Comparison of ENCODE assay signal across 8 cellular contexts in genomic region chr15:82986442-82986780, GRCh38. TPM values are rescaled to one million over a fixed set of nuclear protein-coding genes. Genes with fewer than 3 reads are reported as not detected.
DNase-seq lines count a peak whose midpoint lies in the region; ATAC-seq, FAIRE-seq and TF ChIP-seq lines count a peak whose summit lies in the region.

No MANE protein-coding gene starts in this region.

- no peaks in the 10 kb centered on the region for H4K20me1 ChIP-seq in OCI-LY3 (ENCODE audit: insufficient read depth, low read length)

- peak overlapping the region; percentile 91; the same call in 1 of the 2 replicates for H2AFZ ChIP-seq in OCI-LY3 (ENCODE audit: low read depth, low read length)

- H3K4me1 ChIP-seq in OCI-LY3 (ENCODE audit: low read length) (peaks cover 16% of the 10 kb centered on the region), mesodermal cell (ENCODE audit: control insufficient read depth, insufficient read depth, low read length, poor library complexity, severe bottlenecking) (no peaks in the 10 kb centered on the region)

- peak overlapping the region; percentile 78 for H3K9ac ChIP-seq in OCI-LY3 (ENCODE audit: low read length)

- WGBS in mesodermal cell (ENCODE audit: insufficient coverage in 2 of 2), 2 experiments, result 4 to 6% methylated on average over 5 to 9 of the region's 12 CpGs

- DNase-seq in HEK293T (ENCODE audit: extremely low spot score) (peak; percentile 57), choroid plexus epithelial cell (ENCODE audit: low read depth) (peak; percentile 32), NCI-H226 (no peak), urothelium cell line (ENCODE audit: low spot score) (no peak), NCI-H2107 (lab: John Stamatoyannopoulos, UW) (no peak)

- FAIRE-seq in urothelium cell line (lab: Jason Lieb, UNC), result no peak

- peak overlapping the region; percentile 94 for H3K4me2 ChIP-seq in OCI-LY3 (ENCODE audit: low read length)

- peaks cover 24% of the 10 kb centered on the region for H3K79me2 ChIP-seq in OCI-LY3 (ENCODE audit: low read length)

- ATAC-seq in GM18861 (IDR thresholded peaks at IDR 0.05; ENCODE audit: unreplicated experiment), result peak; percentile 5

- TF ChIP-seq CTCF in OCI-LY3 (IDR thresholded peaks at IDR 0.05; ENCODE audit: low read depth, low read length) (no peak), choroid plexus epithelial cell (conservative IDR thresholded peaks at IDR 0.05; ENCODE audit: low read depth, low read length) (no peak)

- no peaks in the 10 kb centered on the region for H3K27me3 ChIP-seq in OCI-LY3 (ENCODE audit: low read depth, low read length)

- H3K9me3 ChIP-seq in OCI-LY3 (ENCODE audit: insufficient read depth, low read length) (no peaks in the 10 kb centered on the region), mesodermal cell (ENCODE audit: control insufficient read depth, low read length) (no peaks in the 10 kb centered on the region)

- peak overlapping the region; percentile 5; the same call in 1 of the 2 replicates for H3K27ac ChIP-seq in OCI-LY3 (ENCODE audit: low read length)
- H3K27ac ChIP-seq in mesodermal cell (ENCODE audit: low read depth, low read length, severe bottlenecking), result peak overlapping the region; percentile 25

- H3K36me3 ChIP-seq in OCI-LY3 (replicated peaks; ENCODE audit: low read depth, low read length) (peaks cover 15% of the 10 kb centered on the region), mesodermal cell (ENCODE audit: control insufficient read depth, insufficient read depth, low read length) (peaks cover 25% of the 10 kb centered on the region)

- H3K4me3 ChIP-seq in OCI-LY3 (ENCODE audit: low read length) (peak overlapping the region; percentile 83), choroid plexus epithelial cell (ENCODE audit: low read depth, low read length) (peak overlapping the region; percentile 68), mesodermal cell (ENCODE audit: extremely low read depth, insufficient read depth, low read length, poor library complexity, severe bottlenecking) (peak overlapping the region; percentile 88)

- POLR2A ChIA-PET in HEK293T (lab: Yijun Ruan, JAX), result interaction anchor here (0.7 to 1.8 kb wide), 16 partner anchors 9 to 447 kb away, joined by 3 to 13 read pairs (median 4); partner anchors contain the start of gene C15orf40

- CTCF ChIA-PET in HEK293T (lab: Yijun Ruan, JAX), result interaction anchor here (0.6 to 1.1 kb wide), 3 partner anchors 14 to 300 kb away, joined by 3 read pairs; no protein-coding TSS in a partner anchor

TF ChIP-seq in HEK293T, 16 proteins besides CTCF, POLR2A, EP300 and RAD21:
- TF ChIP-seq LEF1 (IDR thresholded peaks at IDR 0.05; ENCODE audit: borderline replicate concordance) (no peak), L3MBTL2 (conservative IDR thresholded peaks at IDR 0.05) (no peak), ARNT (IDR thresholded peaks at IDR 0.05) (no peak), FOXA1 (IDR thresholded peaks at IDR 0.05) (no peak), FOXK2 (IDR thresholded peaks at IDR 0.05) (no peak)

RNA-seq across cellular contexts. Expression of gene RAMAC, which starts 0.4 kb away (rescaled TPM):
- polyA plus RNA-seq in mesodermal cell (2013, experiment 1 of 2), result 26.9 TPM
- polyA plus RNA-seq in mesodermal cell (2013, experiment 2 of 2), result 31.0 TPM

RNA-seq across cellular contexts. Expression of gene C15orf40, which starts 25.0 kb away (rescaled TPM):
- polyA plus RNA-seq in mesodermal cell (2013, experiment 1 of 2), result 20.8 TPM
- 18.4 TPM for polyA plus RNA-seq in mesodermal cell (2013, experiment 2 of 2)

RNA-seq across cellular contexts. Expression of gene HOMER2, which starts 33.9 kb away (rescaled TPM):
- 8.6 TPM for polyA plus RNA-seq in mesodermal cell (2013, experiment 1 of 2)
- 8.0 TPM for polyA plus RNA-seq in mesodermal cell (2013, experiment 2 of 2)

Comparison
In these comparisons a context has a peak if more than half of its experiments do, and no peak if none do; other contexts are left out.
1. DNase-seq: peak in HEK293T (single experiment) and choroid plexus epithelial cell (single experiment); none in NCI-H226 (single experiment), urothelium cell line (single experiment) and NCI-H2107 (single experiment).
2. Peak in every context shown above with its lines, with median percentiles within 50 percentile points of each other: H3K4me3 ChIP-seq.